In the genomic region with DNA sequence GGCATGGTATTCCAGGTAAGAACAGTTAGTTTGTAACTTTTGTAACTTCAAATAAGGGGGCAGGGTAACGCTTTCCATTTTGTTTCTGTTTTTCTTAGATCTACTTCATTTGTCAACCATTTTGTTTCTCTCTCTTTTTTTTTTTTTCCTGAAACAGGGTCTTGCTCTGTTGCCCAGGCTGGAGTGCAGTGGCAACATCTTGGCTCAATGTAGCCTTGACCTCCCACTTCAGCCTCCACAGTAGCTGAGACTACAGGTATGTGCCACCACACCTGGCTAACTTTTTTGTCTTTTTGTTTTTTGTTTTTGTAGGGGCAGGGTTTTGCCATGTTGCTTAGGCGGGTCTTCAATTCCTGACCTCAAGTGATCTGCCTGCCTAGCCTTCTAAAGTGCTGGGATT, we compare ENCODE assay signal across 35 cellular contexts.
"Had no signal": no experiment of that assay in that cellular context is flagged by ENCODE, and none has a peak within 500 bp of the region (broad histone marks: within the 10 kb centered on the region; RNA-seq: fewer than 3 reads in every experiment).

No MANE protein-coding gene starts in this region.

- H3K36me3 ChIP-seq: MG63 had no signal

- DNase-seq: Karpas-422, Kasumi-1, MG63, MM.1S, MV-4-11, NCI-H1048, NCI-H1092, NCI-H1092 treated with DMSO at 0.1 percent for 48 hours, NCI-H1105, NCI-H1105 treated with DMSO at 0.1 percent for 48 hours, NCI-H1417, NCI-H1417 treated with DMSO at 0.1 percent for 48 hours, NCI-H1436, NCI-H1436 treated with DMSO at 0.1 percent for 48 hours, NCI-H146, NCI-H1694, NCI-H1694 treated with DMSO at 0.1 percent for 48 hours, NCI-H187, NCI-H187 treated with DMSO at 0.1 percent for 48 hours, NCI-H1930, NCI-H2029, NCI-H2081, NCI-H2081 treated with DMSO at 0.1 percent for 48 hours, NCI-H2107, NCI-H2171, NCI-H2171 treated with DMSO at 0.1 percent for 48 hours, NCI-H2227 treated with DMSO at 0.1 percent for 48 hours, NCI-H226, NCI-H345, NCI-H446, NCI-H446 treated with DMSO at 0.1 percent for 48 hours, NCI-H510A, NCI-H510A treated with DMSO at 0.1 percent for 48 hours, NCI-H524, NCI-H524 treated with DMSO at 0.1 percent for 48 hours had no signal

- H3K4me3 ChIP-seq: MG63 had no signal

- H3K9me3 ChIP-seq: MG63 had no signal

- H3K27me3 ChIP-seq: MG63 had no signal
